8 cellular contexts compared by ENCODE assay signal in the genomic region with DNA sequence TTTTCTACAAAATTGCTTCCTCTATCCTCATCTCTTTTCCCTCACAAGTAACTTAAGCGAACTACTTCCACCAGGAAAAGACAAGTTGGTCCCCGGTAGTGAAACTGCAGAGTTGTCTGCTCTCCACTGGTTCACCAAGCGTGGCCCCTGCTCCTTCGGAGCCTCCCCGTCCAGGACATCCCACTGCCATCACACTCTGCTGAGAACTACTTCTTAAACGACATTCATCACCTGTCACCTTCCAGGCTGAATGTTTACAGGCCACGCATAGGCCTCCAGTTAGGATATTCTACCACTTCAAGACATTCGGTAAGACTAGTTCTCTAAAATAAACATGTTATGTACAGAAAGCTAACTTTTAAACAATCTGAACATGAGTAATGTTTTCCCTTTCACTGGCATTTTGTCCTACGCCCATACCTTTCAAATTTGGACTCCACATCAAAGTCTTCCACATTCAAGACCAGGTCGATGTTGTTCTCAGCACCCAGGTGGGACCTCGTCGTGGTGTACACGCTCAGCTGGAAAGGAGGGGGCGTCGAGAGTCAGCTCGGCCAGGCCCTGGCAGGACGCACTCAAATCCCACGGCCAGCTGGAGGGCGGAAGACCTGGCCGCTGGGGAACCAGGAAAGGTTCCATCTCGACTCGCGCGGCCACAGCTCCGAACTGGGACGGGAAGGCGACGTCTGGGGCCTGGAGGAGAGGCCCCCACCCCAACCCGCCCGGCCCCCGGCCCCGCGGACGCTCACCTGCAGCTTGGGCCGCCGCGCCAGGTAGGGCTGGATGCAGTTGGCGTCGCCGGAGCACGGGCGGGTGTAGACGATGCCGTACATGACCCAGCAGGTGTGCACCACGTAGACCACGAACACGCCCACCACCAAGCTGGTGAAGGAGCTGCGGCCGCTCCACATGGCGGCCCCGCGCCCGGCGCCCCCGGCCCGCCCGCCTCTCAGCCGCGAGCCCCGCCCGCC. TPM values are rescaled to one million over a fixed set of nuclear protein-coding genes. Genes with fewer than 3 reads are reported as not detected.
DNase-seq lines count a peak whose midpoint lies in the region; ATAC-seq, FAIRE-seq and TF ChIP-seq lines count a peak whose summit lies in the region.

No MANE protein-coding gene starts in this region.

- peaks cover 5% of the 10 kb centered on the region for H3K36me3 Mint-ChIP-seq in neural progenitor cell

- H2AFZ ChIP-seq in endothelial cell of umbilical vein (ENCODE audit: low read depth, low read length), result peak overlapping the region; percentile 49
- no peak overlapping the region for H2AFZ ChIP-seq in neural progenitor cell (replicated peaks)

- H3K27me3 Mint-ChIP-seq in neural progenitor cell (ENCODE audit: insufficient read depth, low read depth), result no peaks in the 10 kb centered on the region

- POLR2A ChIA-PET in AG04449 (lab: Yijun Ruan, JAX), result interaction anchor here (1.1 kb wide), 1 partner anchor 16 kb away, joined by 3 read pairs; no protein-coding TSS in a partner anchor
- POLR2A ChIA-PET in endothelial cell of umbilical vein (lab: Charles Lee), result no interaction called here

- peak; percentile 27 for ATAC-seq in GM19023 (IDR thresholded peaks at IDR 0.05; ENCODE audit: unreplicated experiment)
- peak; percentile 26 for ATAC-seq in HG03342 (IDR thresholded peaks at IDR 0.05; ENCODE audit: unreplicated experiment)
- no peak for ATAC-seq in GM18861 (IDR thresholded peaks at IDR 0.05; ENCODE audit: unreplicated experiment)

- H3K4me3 Mint-ChIP-seq in neural progenitor cell, result peak overlapping the region; percentile 96

- CTCF ChIA-PET in AG04449 (lab: Yijun Ruan, JAX), result interaction anchor here (0.8 to 1.5 kb wide), 4 partner anchors 10 to 300 kb away, joined by 3 read pairs; no protein-coding TSS in a partner anchor
- CTCF ChIA-PET in endothelial cell of umbilical vein (lab: Charles Lee), result interaction anchor here (0.8 to 1.8 kb wide), 4 partner anchors 35 to 301 kb away, joined by 3 to 7 read pairs (median 4); no protein-coding TSS in a partner anchor

- TF ChIP-seq POLR2A in endothelial cell of umbilical vein (IDR thresholded peaks at IDR 0.05; ENCODE audit: low read depth, low read length), result no peak

- peak overlapping the region; percentile 94 for H3K27ac Mint-ChIP-seq in neural progenitor cell

- H3K4me2 ChIP-seq in endothelial cell of umbilical vein (ENCODE audit: insufficient read depth, low read length) (peak overlapping the region; percentile 77), neural progenitor cell (peak overlapping the region; percentile 95)

- H3K4me1 ChIP-seq in endothelial cell of umbilical vein (ENCODE audit: control insufficient read depth, extremely low read depth, insufficient read depth, low read length) (peaks cover 9% of the 10 kb centered on the region), neural progenitor cell (peaks cover 10% of the 10 kb centered on the region)

- H3K4me1 Mint-ChIP-seq in neural progenitor cell, result peaks cover 18% of the 10 kb centered on the region

- no peaks in the 10 kb centered on the region for H3K27me3 ChIP-seq in endothelial cell of umbilical vein (ENCODE audit: control insufficient read depth in 2 of 2, insufficient read depth in 2 of 2, low read length in 2 of 2)
- no peaks in the 10 kb centered on the region for H3K27me3 ChIP-seq in neural progenitor cell

- H3F3A ChIP-seq in neural progenitor cell (ENCODE audit: low read depth), result no peaks in the 10 kb centered on the region

- intact Hi-C loops in endothelial cell of umbilical vein (cut with micrococcal nuclease), result loop anchor here (2.0 kb wide), 1 partner anchor 41 kb away; no protein-coding TSS in a partner anchor

- H3K4me3 ChIP-seq in AG04449 (ENCODE audit: low read depth, low read length) (peak overlapping the region; percentile 88), endothelial cell of umbilical vein (replicated peaks in 1 of 3; ENCODE audit: insufficient read depth in 1 of 3, low read depth in 1 of 3, low read length in 3 of 3) (peak overlapping the region; percentile 13 to 88 (median 54)), neural progenitor cell (peak overlapping the region; percentile 92)

- H3K79me2 ChIP-seq in endothelial cell of umbilical vein (ENCODE audit: control insufficient read depth, insufficient read depth, low read length) (peaks cover 16% of the 10 kb centered on the region), neural progenitor cell (ENCODE audit: low read depth) (peaks cover 32% of the 10 kb centered on the region)

- no peaks in the 10 kb centered on the region for H4K20me1 ChIP-seq in endothelial cell of umbilical vein (replicated peaks; ENCODE audit: control insufficient read depth, extremely low read depth, insufficient read depth, low read length)
- H4K20me1 ChIP-seq in neural progenitor cell (ENCODE audit: low read depth), result peaks cover 7% of the 10 kb centered on the region

- dilution Hi-C loops in endothelial cell of umbilical vein (cut with MboI; ENCODE audit: extremely low pct_ligation_motif_present, low sequenced_read_pairs), result no loop called here

- DNase-seq in AG04449 (ENCODE audit: low read depth, low spot score), result no peak
- peak; percentile 37 for DNase-seq in endothelial cell of umbilical vein (ENCODE audit: low read depth, low spot score)
- peak; percentile 39 for DNase-seq in neural progenitor cell (ENCODE audit: low spot score)
- no peak for DNase-seq in SHP77 (lab: John Stamatoyannopoulos, UW)

- H3K9me1 ChIP-seq in endothelial cell of umbilical vein (replicated peaks; ENCODE audit: control insufficient read depth, extremely low read depth, insufficient read depth, low read length), result no peaks in the 10 kb centered on the region

- H3K9ac ChIP-seq in endothelial cell of umbilical vein (replicated peaks; ENCODE audit: extremely low read depth, insufficient read depth, low read length) (peak overlapping the region; percentile 27), neural progenitor cell (peak overlapping the region; percentile 80)

- H3K36me3 ChIP-seq in endothelial cell of umbilical vein (ENCODE audit: control insufficient read depth in 2 of 2, extremely low read depth in 1 of 2, insufficient read depth in 2 of 2, low read length in 2 of 2), result peaks cover 3 to 23% of the 10 kb centered on the region in 2 experiments
- no peaks in the 10 kb centered on the region for H3K36me3 ChIP-seq in neural progenitor cell

- no peaks in the 10 kb centered on the region for H3K9me3 Mint-ChIP-seq in neural progenitor cell

- TSS peak; percentile 41 for BruUV-seq in endothelial cell of umbilical vein (replicated peaks; lab: Mats Ljungman, UMichigan)

- no peak for FAIRE-seq in endothelial cell of umbilical vein (lab: Jason Lieb, UNC)

- H3K9me3 ChIP-seq in endothelial cell of umbilical vein (replicated peaks; ENCODE audit: control insufficient read depth, insufficient read depth, low read length) (no peaks in the 10 kb centered on the region), neural progenitor cell (ENCODE audit: low read depth) (no peaks in the 10 kb centered on the region)

- TF ChIP-seq CTCF in AG04449 (IDR thresholded peaks at IDR 0.05; ENCODE audit: insufficient read depth, low read length, missing control alignments), result no peak
- TF ChIP-seq CTCF in VCaP (conservative IDR thresholded peaks at IDR 0.05), result no peak
- TF ChIP-seq CTCF in endothelial cell of umbilical vein (IDR thresholded peaks at IDR 0.05; ENCODE audit: extremely low read depth in 1 of 2, insufficient read depth in 1 of 2, low read depth in 1 of 2, low read length in 2 of 2), result no peak
- no peak for TF ChIP-seq CTCF in neural progenitor cell (IDR thresholded peaks at IDR 0.05)

- H3K27ac ChIP-seq in VCaP (peak overlapping the region; percentile 79), endothelial cell of umbilical vein (ENCODE audit: insufficient read depth, low read depth, low read length) (peak overlapping the region; percentile 0), neural progenitor cell (no peak overlapping the region)

TF ChIP-seq in endothelial cell of umbilical vein, 7 proteins besides CTCF, POLR2A, EP300 and RAD21:
- no peak for TF ChIP-seq GATA2 (IDR thresholded peaks at IDR 0.05; ENCODE audit: insufficient read depth, insufficient read length, low read depth, low read length)

RNA-seq across cellular contexts. Expression of a gene that starts 0.7 kb away (rescaled TPM):
- total RNA-seq in endothelial cell of umbilical vein (113 and 116 TPM in 2 replicates), neural progenitor cell (ENCODE audit: low replicate concordance) (74.8 and 79.9 TPM in 2 replicates)
- polyA plus RNA-seq in endothelial cell of umbilical vein, result 189 and 191 TPM in 2 replicates
- 153 and 161 TPM in 2 replicates for polyA plus RNA-seq in endothelial cell of umbilical vein (2011; cell fraction: cytosol; rRNA removed)
- polyA plus RNA-seq in endothelial cell of umbilical vein (2011; cell fraction: nucleus; rRNA removed), result 144 and 152 TPM in 2 replicates
- polyA plus RNA-seq in endothelial cell of umbilical vein (2012), result 87.9 and 119 TPM in 2 replicates
- 248 and 313 TPM in 2 replicates for polyA minus RNA-seq in endothelial cell of umbilical vein
- polyA minus RNA-seq in endothelial cell of umbilical vein (2011; cell fraction: cytosol; rRNA and poly(A)+ RNA removed), result 171 TPM
- polyA minus RNA-seq in endothelial cell of umbilical vein (2011; cell fraction: nucleus; rRNA and poly(A)+ RNA removed), result 59.2 and 60.7 TPM in 2 replicates

RNA-seq across cellular contexts. Expression of a gene that starts 49.3 kb away (rescaled TPM):
- total RNA-seq in endothelial cell of umbilical vein (not detected in 2 replicates), neural progenitor cell (ENCODE audit: low replicate concordance) (2.4 and 14.8 TPM in 2 replicates)
- polyA plus RNA-seq in endothelial cell of umbilical vein, result 0.04 TPM in 1 of 2 replicates, not detected in the other
- not detected in 2 replicates for polyA plus RNA-seq in endothelial cell of umbilical vein (2011; cell fraction: cytosol; rRNA removed)
- polyA plus RNA-seq in endothelial cell of umbilical vein (2011; cell fraction: nucleus; rRNA removed), result 0.04 and 0.36 TPM in 2 replicates
- polyA plus RNA-seq in endothelial cell of umbilical vein (2012), result not detected in 2 replicates
- not detected in 2 replicates for polyA minus RNA-seq in endothelial cell of umbilical vein
- polyA minus RNA-seq in endothelial cell of umbilical vein (2011; cell fraction: cytosol; rRNA and poly(A)+ RNA removed), result not detected
- polyA minus RNA-seq in endothelial cell of umbilical vein (2011; cell fraction: nucleus; rRNA and poly(A)+ RNA removed), result not detected in 2 replicates

Comparison
In these comparisons a context has a peak if more than half of its experiments do, and no peak if none do; other contexts are left out.
1. DNase-seq: peak in endothelial cell of umbilical vein (single experiment) and neural progenitor cell (single experiment); none in AG04449 (single experiment) and SHP77 (0 of 2).
2. Peak in every context shown above with its lines, with median percentiles within 50 percentile points of each other: H3K4me3 ChIP-seq.